Comparison of ENCODE assay signal across 24 cellular contexts in the genomic region with DNA sequence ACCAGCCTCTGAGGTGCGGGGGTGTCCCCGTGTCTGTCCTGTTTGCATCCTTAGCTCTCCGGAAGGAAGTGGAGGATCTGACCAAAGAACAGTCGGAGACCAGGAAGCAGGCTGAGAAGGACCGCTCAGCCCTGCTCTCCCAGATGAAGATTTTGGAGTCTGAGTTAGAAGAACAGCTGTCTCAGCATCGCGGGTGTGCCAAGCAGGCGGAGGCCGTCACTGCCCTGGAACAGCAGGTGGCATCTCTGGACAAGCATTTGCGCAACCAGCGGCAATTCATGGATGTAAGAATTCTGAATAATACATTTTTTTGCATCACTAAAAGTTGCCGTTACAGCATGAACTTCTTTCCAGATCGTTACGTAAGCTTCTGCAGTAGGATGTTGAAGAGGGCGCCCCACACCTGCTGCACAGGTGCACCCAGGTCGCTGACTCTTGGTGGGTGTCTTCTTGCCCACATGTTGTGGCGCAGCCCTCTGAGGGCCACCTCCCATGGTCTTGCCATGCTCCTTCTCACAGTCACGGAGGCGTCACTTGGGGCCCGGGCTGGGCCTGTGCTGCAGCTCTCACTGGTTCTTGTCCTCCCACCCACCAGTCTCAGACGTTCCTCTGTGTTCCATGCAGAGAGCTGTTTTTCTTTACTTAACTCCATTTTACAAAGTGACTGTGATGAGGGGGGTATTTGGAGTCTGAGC.
"Had no signal": no experiment of that assay in that cellular context is flagged by ENCODE, and none has a peak within 500 bp of the region (broad histone marks: within the 10 kb centered on the region; RNA-seq: fewer than 3 reads in every experiment).

No MANE protein-coding gene starts in this region.

- H3K4me3 Mint-ChIP-seq: immature natural killer cell; naive thymus-derived CD4-positive, alpha-beta T cell; stimulated activated naive B cell treated with anti-CD40 and anti-IgM and Interleukin-4, amounts not matched to agents 10 μg/mL and 1 μg/mL and 100 μg/mL, for 72 hours; stimulated activated naive CD8-positive, alpha-beta T cell treated with anti-CD3 and anti-CD28 coated beads, Interleukin-15, amount 100 ng/mL, for 72 hours had no signal

- H3K27me3 ChIP-seq: dorsolateral prefrontal cortex, gastroesophageal sphincter, left lung, ovary, testis, tibial nerve, upper lobe of right lung, vagina had no signal

- DNase-seq: cortex of kidney; effector CD8-positive, alpha-beta T cell; immature natural killer cell; mesenchymal stem cell; midbrain; naive thymus-derived CD4-positive, alpha-beta T cell; ovary; retina; stimulated activated CD4-positive, alpha-beta T cell treated with anti-CD3 and anti-CD28 coated beads, Interleukin-2, amount 100 ng/mL, for 24 hours; stimulated activated CD4-positive, alpha-beta T cell treated with anti-CD3 and anti-CD28 coated beads, Interleukin-4, amount 100 ng/mL, for 4 hours; stimulated activated naive B cell treated with anti-CD40 and anti-IgM and Interleukin-4, amounts not matched to agents 10 μg/mL and 1 μg/mL and 100 μg/mL, for 72 hours; stimulated activated naive CD8-positive, alpha-beta T cell treated with anti-CD3 and anti-CD28 coated beads, Interleukin-15, amount 100 ng/mL, for 72 hours; testis; upper lobe of right lung had no signal

- ATAC-seq: esophagus mucosa; gastroesophageal sphincter; left lung; naive thymus-derived CD4-positive, alpha-beta T cell; sciatic nerve; stimulated activated naive B cell treated with anti-CD40 and anti-IgM and Interleukin-4, amounts not matched to agents 10 μg/mL and 1 μg/mL and 100 μg/mL, for 72 hours; stimulated activated naive CD8-positive, alpha-beta T cell treated with anti-CD3 and anti-CD28 coated beads, Interleukin-15, amount 100 ng/mL, for 72 hours; upper lobe of right lung had no signal

- H3K4me1 ChIP-seq: left lung, prostate gland, upper lobe of right lung had no signal

- H3K9me3 Mint-ChIP-seq: immature natural killer cell; naive thymus-derived CD4-positive, alpha-beta T cell; stimulated activated naive B cell treated with anti-CD40 and anti-IgM and Interleukin-4, amounts not matched to agents 10 μg/mL and 1 μg/mL and 100 μg/mL, for 72 hours; stimulated activated naive CD8-positive, alpha-beta T cell treated with anti-CD3 and anti-CD28 coated beads, Interleukin-15, amount 100 ng/mL, for 72 hours had no signal

- H3K4me1 Mint-ChIP-seq: stimulated activated naive B cell treated with anti-CD40 and anti-IgM and Interleukin-4, amounts not matched to agents 10 μg/mL and 1 μg/mL and 100 μg/mL, for 72 hours; stimulated activated naive CD8-positive, alpha-beta T cell treated with anti-CD3 and anti-CD28 coated beads, Interleukin-15, amount 100 ng/mL, for 72 hours had no signal

- H3K27me3 Mint-ChIP-seq: naive thymus-derived CD4-positive, alpha-beta T cell; stimulated activated naive B cell treated with anti-CD40 and anti-IgM and Interleukin-4, amounts not matched to agents 10 μg/mL and 1 μg/mL and 100 μg/mL, for 72 hours; stimulated activated naive CD8-positive, alpha-beta T cell treated with anti-CD3 and anti-CD28 coated beads, Interleukin-15, amount 100 ng/mL, for 72 hours had no signal

- H3K36me3 ChIP-seq: ovary had no signal

- H3K9me3 ChIP-seq: gastroesophageal sphincter, left lung, ovary, prostate gland, testis, tibial nerve, upper lobe of right lung, vagina had no signal

- H3K4me3 ChIP-seq: dorsolateral prefrontal cortex, gastroesophageal sphincter, left lung, lung, ovary, prostate gland, skin epidermis, testis, tibial nerve, upper lobe of right lung, vagina had no signal

- H3K27ac ChIP-seq: dorsolateral prefrontal cortex, gastroesophageal sphincter, left lung, ovary, prostate gland, skin epidermis, testis, tibial nerve, upper lobe of right lung, vagina had no signal
